15 cellular contexts compared by ENCODE assay signal in genomic region chr5:147160923-147161663, GRCh38.
"Had no signal": no experiment of that assay in that cellular context is flagged by ENCODE, and none has a peak within 500 bp of the region (broad histone marks: within the 10 kb centered on the region; RNA-seq: fewer than 3 reads in every experiment).

No MANE protein-coding gene starts in this region.

- H3K36me3 ChIP-seq: left ventricle myocardium inferior, right atrium auricular region, tibial nerve had no signal

- H3K9me3 ChIP-seq: right atrium auricular region, tibial nerve had no signal

- H3K27ac ChIP-seq: hepatocyte, left ventricle myocardium inferior, parathyroid adenoma, right atrium auricular region had no signal

- DNase-seq: activated CD4-positive, alpha-beta T cell treated with anti-CD3 and anti-CD28 coated beads, Interleukin-2, amount 50 U/mL, for 1 hour; activated T-cell treated with anti-CD3 and anti-CD28 coated beads for 4 hours; amniotic stem cell; kidney; left ventricle myocardium inferior; mesendoderm; small intestine had no signal

- H2AFZ ChIP-seq: hepatocyte, parathyroid adenoma had no signal

- H3K9ac ChIP-seq: parathyroid adenoma had no signal

- H3K27ac Mint-ChIP-seq: activated naive CD4-positive, alpha-beta T cell treated with anti-CD3 and anti-CD28 coated beads, Interleukin-2, amount 50 U/mL, for 24 hours; activated T-helper 17 cell treated with anti-CD3 and anti-CD28 coated beads, Interleukin-2, amount 50 U/mL, for 72 hours; T-helper 2 cell treated with Interferon-gamma antibody and Interleukin-4, amounts not matched to agents 5 μg/mL and 100 μg/mL, for 36 hours had no signal

- H3K27me3 Mint-ChIP-seq: activated T-helper 17 cell treated with anti-CD3 and anti-CD28 coated beads, Interleukin-2, amount 50 U/mL, for 72 hours had no signal

- H3K4me3 Mint-ChIP-seq: activated naive CD4-positive, alpha-beta T cell treated with anti-CD3 and anti-CD28 coated beads, Interleukin-2, amount 50 U/mL, for 24 hours; activated T-helper 17 cell treated with anti-CD3 and anti-CD28 coated beads, Interleukin-2, amount 50 U/mL, for 72 hours; neural crest cell; T-helper 2 cell treated with Interferon-gamma antibody and Interleukin-4, amounts not matched to agents 5 μg/mL and 100 μg/mL, for 36 hours had no signal

- H3K4me1 Mint-ChIP-seq: activated naive CD4-positive, alpha-beta T cell treated with anti-CD3 and anti-CD28 coated beads, Interleukin-2, amount 50 U/mL, for 24 hours; activated T-helper 17 cell treated with anti-CD3 and anti-CD28 coated beads, Interleukin-2, amount 50 U/mL, for 72 hours had no signal

- H3K4me2 ChIP-seq: hepatocyte had no signal

- H3K79me2 ChIP-seq: hepatocyte, parathyroid adenoma had no signal

- H3K36me3 Mint-ChIP-seq: activated naive CD4-positive, alpha-beta T cell treated with anti-CD3 and anti-CD28 coated beads, Interleukin-2, amount 50 U/mL, for 24 hours had no signal

- H3K27me3 ChIP-seq: hepatocyte, right atrium auricular region, tibial nerve had no signal

- H3K4me1 ChIP-seq: left ventricle myocardium inferior, parathyroid adenoma, right atrium auricular region had no signal

- H3K4me3 ChIP-seq: hepatocyte, left ventricle myocardium inferior, right atrium auricular region, tibial nerve had no signal

- H3K9me3 Mint-ChIP-seq: activated naive CD4-positive, alpha-beta T cell treated with anti-CD3 and anti-CD28 coated beads, Interleukin-2, amount 50 U/mL, for 24 hours; activated T-helper 17 cell treated with anti-CD3 and anti-CD28 coated beads, Interleukin-2, amount 50 U/mL, for 72 hours; T-helper 2 cell treated with Interferon-gamma antibody and Interleukin-4, amounts not matched to agents 5 μg/mL and 100 μg/mL, for 36 hours had no signal
